In genomic region chr9:91795500-91796241, GRCh38 we compare ENCODE assay signal across 13 cellular contexts.
DNase-seq lines count a peak whose midpoint lies in the region; ATAC-seq, FAIRE-seq and TF ChIP-seq lines count a peak whose summit lies in the region.
"Had no signal": no experiment of that assay in that cellular context is flagged by ENCODE, and none has a peak within 500 bp of the region (broad histone marks: within the 10 kb centered on the region; RNA-seq: fewer than 3 reads in every experiment).

No MANE protein-coding gene starts in this region.

- no peaks in the 10 kb centered on the region for H3K27me3 Mint-ChIP-seq in activated T-cell treated with anti-CD3 and anti-CD28 coated beads, Interleukin-2, amount 50 U/mL, for 24 hours
- H3K27me3 Mint-ChIP-seq in activated T-cell treated with anti-CD3 and anti-CD28 coated beads, Interleukin-2, amount 50 U/mL, for 72 hours (ENCODE audit: low read depth), result peaks cover 5% of the 10 kb centered on the region

- H3K27ac ChIP-seq in Panc1 (ENCODE audit: low read length), result no peak overlapping the region
- peak overlapping the region in 1 of 2 donors; percentile 16 for H3K27ac ChIP-seq in small intestine (ENCODE audit: low read depth in 1 of 2, low read length in 1 of 2)

- CTCF ChIA-PET in Panc1 (lab: Charles Lee), result no interaction called here

- no TSS peak for BruUV-seq in Panc1 (replicated peaks; lab: Mats Ljungman, UMichigan)

- no peaks in the 10 kb centered on the region for H3K27me3 ChIP-seq in Panc1 (ENCODE audit: control insufficient read depth, insufficient read depth, low read length)
- H3K27me3 ChIP-seq in small intestine (ENCODE audit: control insufficient read depth in 2 of 2, insufficient read depth in 2 of 2, low read length in 2 of 2), result no peaks in the 10 kb centered on the region
- H3K27me3 ChIP-seq: Peyer's patch had no signal

- no peaks in the 10 kb centered on the region for H3K9me3 Mint-ChIP-seq in activated T-cell treated with anti-CD3 and anti-CD28 coated beads, Interleukin-2, amount 50 U/mL, for 24 hours
- H3K9me3 Mint-ChIP-seq in activated T-cell treated with anti-CD3 and anti-CD28 coated beads, Interleukin-2, amount 50 U/mL, for 72 hours, result no peaks in the 10 kb centered on the region
- H3K9me3 Mint-ChIP-seq: stimulated activated effector memory CD8-positive, alpha-beta T cell treated with anti-CD3 and anti-CD28 coated beads, Interleukin-12 subunit alpha, Interleukin-12 subunit beta, amount 100 ng/mL, for 72 hours had no signal

- POLR2A ChIA-PET in Panc1 (lab: Charles Lee), result no interaction called here

- no peaks in the 10 kb centered on the region for H3K36me3 Mint-ChIP-seq in activated T-cell treated with anti-CD3 and anti-CD28 coated beads, Interleukin-2, amount 50 U/mL, for 24 hours (ENCODE audit: low read depth)
- no peaks in the 10 kb centered on the region for H3K36me3 Mint-ChIP-seq in activated T-cell treated with anti-CD3 and anti-CD28 coated beads, Interleukin-2, amount 50 U/mL, for 72 hours (ENCODE audit: insufficient read depth in 2 of 2)
- H3K36me3 Mint-ChIP-seq: stimulated activated effector memory CD8-positive, alpha-beta T cell treated with anti-CD3 and anti-CD28 coated beads, Interleukin-12 subunit alpha, Interleukin-12 subunit beta, amount 100 ng/mL, for 72 hours had no signal

- H3K36me3 ChIP-seq in Panc1 (ENCODE audit: control insufficient read depth, insufficient read depth, low read length), result no peaks in the 10 kb centered on the region
- H3K36me3 ChIP-seq in small intestine (ENCODE audit: control insufficient read depth in 2 of 2, insufficient read depth in 2 of 2, low read length in 2 of 2), result no peaks in the 10 kb centered on the region
- H3K36me3 ChIP-seq: Peyer's patch had no signal

- H3K9me3 ChIP-seq in Panc1 (ENCODE audit: control insufficient read depth, insufficient read depth, low read depth, low read length) (no peaks in the 10 kb centered on the region), small intestine (ENCODE audit: control insufficient read depth, low read depth) (no peaks in the 10 kb centered on the region)
- H3K9me3 ChIP-seq: Peyer's patch had no signal

- H3K4me1 Mint-ChIP-seq in activated T-cell treated with anti-CD3 and anti-CD28 coated beads, Interleukin-2, amount 50 U/mL, for 24 hours (ENCODE audit: low read depth), result peaks cover 18% of the 10 kb centered on the region
- H3K4me1 Mint-ChIP-seq in activated T-cell treated with anti-CD3 and anti-CD28 coated beads, Interleukin-2, amount 50 U/mL, for 72 hours (ENCODE audit: low read depth), result peaks cover 8% of the 10 kb centered on the region

- TF ChIP-seq CTCF in Panc1 (IDR thresholded peaks at IDR 0.05), result no peak

- no peak overlapping the region for H3K4me3 ChIP-seq in Panc1 (ENCODE audit: low read depth in 2 of 2, low read length in 2 of 2)
- no peak overlapping the region for H3K4me3 ChIP-seq in small intestine (ENCODE audit: low read depth in 1 of 2, low read length in 2 of 2)
- H3K4me3 ChIP-seq: Peyer's patch had no signal

- H3K4me1 ChIP-seq in Panc1 (ENCODE audit: control insufficient read depth, insufficient read depth, low read length) (no peaks in the 10 kb centered on the region), small intestine (ENCODE audit: control insufficient read depth in 2 of 2, insufficient read depth in 1 of 2, low read depth in 1 of 2, low read length in 1 of 2) (peaks cover 0 to 2% of the 10 kb centered on the region in 2 donors)

- no peak overlapping the region for H3K4me3 Mint-ChIP-seq in activated T-cell treated with anti-CD3 and anti-CD28 coated beads, Interleukin-2, amount 50 U/mL, for 24 hours
- H3K4me3 Mint-ChIP-seq in activated T-cell treated with anti-CD3 and anti-CD28 coated beads, Interleukin-2, amount 50 U/mL, for 72 hours, result no peak overlapping the region
- H3K4me3 Mint-ChIP-seq: stimulated activated effector memory CD8-positive, alpha-beta T cell treated with anti-CD3 and anti-CD28 coated beads, Interleukin-12 subunit alpha, Interleukin-12 subunit beta, amount 100 ng/mL, for 72 hours had no signal

- intact Hi-C loops in Panc1 (cut with micrococcal nuclease; ENCODE audit: unreplicated experiment), result no loop called here

- ATAC-seq in activated T-cell treated with anti-CD3 and anti-CD28 coated beads, Interleukin-2, amount 50 U/mL, for 72 hours (replicated peaks in 1 of 2), result no peak
- ATAC-seq in Panc1, result peak; percentile 65
- ATAC-seq in GM19467 (IDR thresholded peaks at IDR 0.05; ENCODE audit: unreplicated experiment), result no peak

- FAIRE-seq in small intestine (lab: Jason Lieb, UNC), result no peak
- FAIRE-seq: astrocyte had no signal

- DNase-seq in activated T-cell treated with anti-CD3 and anti-CD28 coated beads, Interleukin-2, amount 50 U/mL, for 24 hours, result no peak
- no peak for DNase-seq in activated T-cell treated with anti-CD3 and anti-CD28 coated beads, Interleukin-2, amount 50 U/mL, for 72 hours
- no peak for DNase-seq in Panc1 (ENCODE audit: low read depth, low spot score)
- peak; percentile 59 for DNase-seq in fibroblast of gingiva (ENCODE audit: low read depth)
- peak; percentile 14 for DNase-seq in small intestine
- DNase-seq in NCI-H446 treated with DMSO at 0.1 percent for 48 hours (lab: John Stamatoyannopoulos, UW), result no peak
- no peak for DNase-seq in G401 (ENCODE audit: low spot score)
- DNase-seq: activated CD4-positive, alpha-beta T cell treated with anti-CD3 and anti-CD28 coated beads for 48 hours; AML-193 had no signal

- H3K27ac Mint-ChIP-seq in activated T-cell treated with anti-CD3 and anti-CD28 coated beads, Interleukin-2, amount 50 U/mL, for 24 hours, result peak overlapping the region; percentile 30
- H3K27ac Mint-ChIP-seq in activated T-cell treated with anti-CD3 and anti-CD28 coated beads, Interleukin-2, amount 50 U/mL, for 72 hours, result no peak overlapping the region
- H3K27ac Mint-ChIP-seq: stimulated activated effector memory CD8-positive, alpha-beta T cell treated with anti-CD3 and anti-CD28 coated beads, Interleukin-12 subunit alpha, Interleukin-12 subunit beta, amount 100 ng/mL, for 72 hours had no signal

- 14 to 48% (median 43%) methylated on average over 7 of the region's 7 CpGs for WGBS in small intestine, 3 donors

- in situ Hi-C loops in Panc1 (cut with HindIII; ENCODE audit: low pct_unique_long_range_greater_than_20kb, low sequenced_read_pairs), result no loop called here
- in situ Hi-C loops in G401 (cut with HindIII; ENCODE audit: low sequenced_read_pairs), result no loop called here

Comparison
In these comparisons a context has a peak if more than half of its experiments do, and no peak if none do; other contexts are left out.
1. DNase-seq: peak in fibroblast of gingiva (single experiment) and small intestine (single experiment); none in activated T-cell treated with anti-CD3 and anti-CD28 coated beads, Interleukin-2, amount 50 U/mL, for 24 hours (single experiment), activated T-cell treated with anti-CD3 and anti-CD28 coated beads, Interleukin-2, amount 50 U/mL, for 72 hours (0 of 2), Panc1 (single experiment), NCI-H446 treated with DMSO at 0.1 percent for 48 hours (single experiment) and G401 (single experiment).